22 cellular contexts compared by ENCODE assay signal in the genomic region with DNA sequence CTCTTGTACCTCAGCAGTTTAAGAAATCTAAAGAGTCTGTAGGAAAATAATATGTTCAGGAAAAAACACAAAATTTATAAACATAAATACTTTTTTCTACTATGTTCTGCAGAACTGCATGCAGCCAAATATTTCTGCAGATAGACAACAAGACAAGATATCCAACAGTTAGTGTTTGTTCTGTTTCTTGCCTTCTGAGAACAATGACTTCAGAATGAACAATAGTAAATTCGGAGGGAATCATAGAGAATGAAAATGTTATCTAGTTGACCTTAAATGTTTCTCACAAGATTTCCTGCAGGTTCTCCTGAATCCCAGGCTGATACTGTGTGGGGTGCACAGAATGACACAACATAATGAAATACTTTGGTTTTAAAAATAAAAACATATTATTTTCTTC.
"Had no signal": no experiment of that assay in that cellular context is flagged by ENCODE, and none has a peak within 500 bp of the region (broad histone marks: within the 10 kb centered on the region; RNA-seq: fewer than 3 reads in every experiment).

No MANE protein-coding gene starts in this region.

- H3K4me2 ChIP-seq: KMS-11 had no signal

- DNase-seq: activated CD4-positive, alpha-beta T cell treated with anti-CD3 and anti-CD28 coated beads for 1 hour; activated CD4-positive, alpha-beta T cell treated with anti-CD3 and anti-CD28 coated beads, Interleukin-2, amount 10 ng/mL, durations not matched to agents 24 days and 14 days; activated CD4-positive, alpha-beta T cell treated with anti-CD3 and anti-CD28 coated beads, Interleukin-2, amount 50 U/mL, for 48 hours; activated CD8-positive, alpha-beta memory T cell treated with anti-CD3 and anti-CD28 coated beads, Interleukin-2, amount 10 ng/mL, durations not matched to agents 7 days and 5 days; activated effector memory CD4-positive, alpha-beta T cell treated with Interleukin-2 at 50 U/mL for 16 hours; activated naive CD4-positive, alpha-beta T cell; activated T-cell treated with anti-CD3 and anti-CD28 coated beads, Interleukin-2, amount 50 U/mL, for 24 hours; MM.1S; NCI-H1105; NCI-H1436; NCI-H1694 treated with DMSO at 0.1 percent for 48 hours; NCI-H2029 treated with DMSO at 0.1 percent for 48 hours; NCI-H345; NCI-H510A; NCI-H526 treated with DMSO at 0.1 percent for 48 hours; NK-92 treated with Interleukin-12 subunit alpha and Interleukin-12 subunit beta, amount 100 ng/mL, for 24 hours; PC-3; SHP77 had no signal

- H3K9ac ChIP-seq: KMS-11 had no signal

- H3K27me3 ChIP-seq: SJSA1 had no signal

- ATAC-seq: activated CD8-positive, alpha-beta memory T cell treated with anti-CD3 and anti-CD28 coated beads, Interleukin-2, amount 10 ng/mL, durations not matched to agents 7 days and 5 days; PC-3; SK-N-SH treated with all-trans-retinoic acid at 6 μM for 48 hours; WTC11 had no signal

- H3K27ac ChIP-seq: KMS-11, SJSA1 had no signal

- H3K9me3 ChIP-seq: SJSA1 had no signal

- H3K4me3 ChIP-seq: SJSA1 had no signal

- H3K36me3 ChIP-seq: SJSA1 had no signal
